24 cellular contexts compared by ENCODE assay signal in genomic region chr14:30240685-30241084, GRCh38.
"Had no signal": no experiment of that assay in that cellular context is flagged by ENCODE, and none has a peak within 500 bp of the region (broad histone marks: within the 10 kb centered on the region; RNA-seq: fewer than 3 reads in every experiment).

No MANE protein-coding gene starts in this region.

- H3K4me3 Mint-ChIP-seq: activated T-cell treated with anti-CD3 and anti-CD28 coated beads, Interleukin-2, amount 50 U/mL, for 24 hours; activated T-helper 17 cell treated with anti-CD3 and anti-CD28 coated beads, Interleukin-2, amount 50 U/mL, for 72 hours; central memory CD8-positive, alpha-beta T cell; immature natural killer cell; naive thymus-derived CD4-positive, alpha-beta T cell; stimulated activated effector memory CD8-positive, alpha-beta T cell treated with anti-CD3 and anti-CD28 coated beads, Interleukin-12 subunit alpha, Interleukin-12 subunit beta, amount 100 ng/mL, for 72 hours had no signal

- H3K27ac Mint-ChIP-seq: activated naive CD4-positive, alpha-beta T cell treated with anti-CD3 and anti-CD28 coated beads, Interleukin-2, amount 50 U/mL, for 72 hours; activated T-cell treated with anti-CD3 and anti-CD28 coated beads, Interleukin-2, amount 50 U/mL, for 24 hours; activated T-helper 17 cell treated with anti-CD3 and anti-CD28 coated beads, Interleukin-2, amount 50 U/mL, for 72 hours; immature natural killer cell; naive thymus-derived CD4-positive, alpha-beta T cell; stimulated activated effector memory CD8-positive, alpha-beta T cell treated with anti-CD3 and anti-CD28 coated beads, Interleukin-12 subunit alpha, Interleukin-12 subunit beta, amount 100 ng/mL, for 72 hours had no signal

- H3K27me3 ChIP-seq: adrenal gland, ascending aorta, colonic mucosa, esophagus squamous epithelium, hepatocyte, left lung, pancreas, right lobe of liver, stomach, transverse colon had no signal

- H3K79me2 ChIP-seq: hepatocyte had no signal

- H3K4me1 ChIP-seq: adrenal gland, ascending aorta, colonic mucosa, left lung, pancreas, right lobe of liver, stomach, transverse colon had no signal

- ATAC-seq: activated naive CD4-positive, alpha-beta T cell treated with anti-CD3 and anti-CD28 coated beads, Interleukin-2, amount 50 U/mL, for 72 hours; activated T-helper 17 cell treated with anti-CD3 and anti-CD28 coated beads, Interleukin-2, amount 50 U/mL, for 72 hours; left lung; naive thymus-derived CD4-positive, alpha-beta T cell; pancreas; right lobe of liver; stimulated activated effector memory CD8-positive, alpha-beta T cell treated with anti-CD3 and anti-CD28 coated beads, Interleukin-12 subunit alpha, Interleukin-12 subunit beta, amount 100 ng/mL, for 72 hours had no signal

- H3K9me3 ChIP-seq: adrenal gland, ascending aorta, colonic mucosa, esophagus squamous epithelium, left lung, pancreas, right lobe of liver, stomach, transverse colon had no signal

- H2AFZ ChIP-seq: hepatocyte had no signal

- H3K36me3 Mint-ChIP-seq: activated naive CD4-positive, alpha-beta T cell treated with anti-CD3 and anti-CD28 coated beads, Interleukin-2, amount 50 U/mL, for 72 hours; immature natural killer cell; naive thymus-derived CD4-positive, alpha-beta T cell; stimulated activated effector memory CD8-positive, alpha-beta T cell treated with anti-CD3 and anti-CD28 coated beads, Interleukin-12 subunit alpha, Interleukin-12 subunit beta, amount 100 ng/mL, for 72 hours had no signal

- H3K4me3 ChIP-seq: adrenal gland, ascending aorta, colonic mucosa, esophagus squamous epithelium, hepatocyte, left lung, lung, pancreas, right lobe of liver, stomach, transverse colon had no signal

- H3K27me3 Mint-ChIP-seq: activated T-cell treated with anti-CD3 and anti-CD28 coated beads, Interleukin-2, amount 50 U/mL, for 24 hours; activated T-helper 17 cell treated with anti-CD3 and anti-CD28 coated beads, Interleukin-2, amount 50 U/mL, for 72 hours; central memory CD8-positive, alpha-beta T cell had no signal

- H3K4me1 Mint-ChIP-seq: activated T-helper 17 cell treated with anti-CD3 and anti-CD28 coated beads, Interleukin-2, amount 50 U/mL, for 72 hours; central memory CD8-positive, alpha-beta T cell; immature natural killer cell; naive thymus-derived CD4-positive, alpha-beta T cell; stimulated activated effector memory CD8-positive, alpha-beta T cell treated with anti-CD3 and anti-CD28 coated beads, Interleukin-12 subunit alpha, Interleukin-12 subunit beta, amount 100 ng/mL, for 72 hours had no signal

- FAIRE-seq: pancreas, small intestine, TTC549, urothelium cell line had no signal

- H3K36me3 ChIP-seq: adrenal gland, ascending aorta, colonic mucosa, esophagus squamous epithelium, left lung, pancreas, right lobe of liver, stomach, transverse colon had no signal

- DNase-seq: activated T-cell treated with anti-CD3 and anti-CD28 coated beads, Interleukin-2, amount 50 U/mL, for 24 hours; adrenal gland; colonic mucosa; esophagus squamous epithelium; foreskin melanocyte; immature natural killer cell; left lung; naive thymus-derived CD4-positive, alpha-beta T cell; pancreas; right lobe of liver; small intestine; stimulated activated CD4-positive, alpha-beta T cell treated with anti-CD3 and anti-CD28 coated beads, Interleukin-2, amount 100 ng/mL, for 24 hours; stomach; T-helper 1 cell; transverse colon had no signal

- H3K9me3 Mint-ChIP-seq: activated T-cell treated with anti-CD3 and anti-CD28 coated beads, Interleukin-2, amount 50 U/mL, for 24 hours had no signal

- H3K27ac ChIP-seq: adrenal gland, ascending aorta, colonic mucosa, esophagus squamous epithelium, hepatocyte, left lung, pancreas, right lobe of liver, stomach, transverse colon had no signal

- H3K4me2 ChIP-seq: hepatocyte had no signal
